ENCODE assay signal across 8 cellular contexts in the genomic region with DNA sequence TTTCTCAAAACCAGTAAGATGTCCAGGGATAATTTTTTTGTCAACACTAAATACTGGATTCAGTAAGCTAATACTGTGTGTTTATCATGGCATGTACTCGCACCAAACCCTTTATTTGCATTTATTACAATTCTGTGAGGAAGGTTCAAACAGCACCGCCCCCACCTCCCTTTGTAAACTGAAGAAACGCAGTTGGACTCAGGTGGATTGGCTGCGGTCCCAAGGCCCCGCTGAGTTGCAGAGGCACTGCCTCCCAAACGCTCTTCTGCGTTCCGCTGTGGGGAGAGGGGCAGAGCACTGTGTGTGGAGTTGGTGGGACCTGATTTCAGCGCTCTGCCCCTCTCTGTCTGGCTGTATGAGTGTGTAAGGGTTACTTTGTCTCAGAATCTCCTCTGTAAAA. TPM values are rescaled to one million over a fixed set of nuclear protein-coding genes. Genes with fewer than 3 reads are reported as not detected.
DNase-seq lines count a peak whose midpoint lies in the region; ATAC-seq and TF ChIP-seq lines count a peak whose summit lies in the region.

No MANE protein-coding gene starts in this region.

- H3K9me3 ChIP-seq in DOHH2 (ENCODE audit: control insufficient read depth, insufficient read depth, low read length) (no peaks in the 10 kb centered on the region), mucosa of rectum (ENCODE audit: control insufficient read depth in 2 of 2, low read length in 2 of 2) (no peaks in the 10 kb centered on the region)

- H3K4me3 ChIP-seq in DOHH2 (ENCODE audit: low read length) (peak overlapping the region; percentile 80), mucosa of rectum (ENCODE audit: low read length in 2 of 2) (peak overlapping the region; percentile 63 to 78)

- H3K27ac ChIP-seq in DOHH2 (ENCODE audit: low read depth, low read length) = peak overlapping the region; percentile 89
- H3K27ac ChIP-seq in mucosa of rectum (ENCODE audit: low read depth in 2 of 2, low read length in 2 of 2) = peak overlapping the region; percentile 34 to 96

- CTCF ChIA-PET in WTC11 (lab: Charles Lee) = interaction anchor here (0.7 to 6.2 kb wide), 30 partner anchors 9 to 337 kb away, joined by 3 to 264 read pairs (median 9); partner anchors contain the start of genes HDDC3, MAN2A2, PRC1 and UNC45A

- H3K9me3 Mint-ChIP-seq in IgD-negative memory B cell (no peaks in the 10 kb centered on the region), WTC11 (no peaks in the 10 kb centered on the region)

- H3K79me2 ChIP-seq in DOHH2 (ENCODE audit: control insufficient read depth, low read length) = peaks cover 31% of the 10 kb centered on the region

- DNase-seq in WTC11 (ENCODE audit: low spot score) (no peak), SW 1271 (lab: John Stamatoyannopoulos, UW) (no peak), epidermal melanocyte (ENCODE audit: insufficient read length, low spot score) (no peak)

- peak overlapping the region; percentile 87 for H3K4me2 ChIP-seq in DOHH2 (ENCODE audit: low read length)

- H3K4me1 Mint-ChIP-seq in IgD-negative memory B cell (peaks cover 9 to 11% (median 9%) of the 10 kb centered on the region in 3 donors), WTC11 (peaks cover 16% of the 10 kb centered on the region)

- H4K20me1 ChIP-seq in DOHH2 (ENCODE audit: control insufficient read depth, insufficient read depth, low read depth, low read length) = no peaks in the 10 kb centered on the region

- 0 out of 2 replicates have a peak, but pooled peaks cover 3% of the 10 kb centered on the region for H3F3A ChIP-seq in DOHH2 (ENCODE audit: control insufficient read depth, insufficient read depth)

- H3K36me3 Mint-ChIP-seq in IgD-negative memory B cell (peaks cover 6% of the 10 kb centered on the region), WTC11 (peaks cover 34% of the 10 kb centered on the region)

- no peaks in the 10 kb centered on the region for H3K27me3 Mint-ChIP-seq in IgD-negative memory B cell
- no peaks in the 10 kb centered on the region for H3K27me3 Mint-ChIP-seq in WTC11 (ENCODE audit: low read depth)

- POLR2A ChIA-PET in WTC11 (lab: Charles Lee) = interaction anchor here (0.8 to 2.1 kb wide), 5 partner anchors 21 to 239 kb away, joined by 3 to 10 read pairs (median 4); partner anchors contain the start of genes BLM, PRC1 and UNC45A

- no peak for ATAC-seq in WTC11
- ATAC-seq in HG02642 (IDR thresholded peaks at IDR 0.05; ENCODE audit: poor library complexity, unreplicated experiment) = no peak
- ATAC-seq in HG03354 (IDR thresholded peaks at IDR 0.05; ENCODE audit: poor library complexity, severe bottlenecking, unreplicated experiment) = no peak

- no peak for TF ChIP-seq CTCF in DOHH2 (IDR thresholded peaks at IDR 0.05; ENCODE audit: low read depth, low read length, poor library complexity, severe bottlenecking)
- TF ChIP-seq CTCF in WTC11 (IDR thresholded peaks at IDR 0.05) = no peak

- H3K36me3 ChIP-seq in DOHH2 (ENCODE audit: control insufficient read depth, low read length) = peaks cover 67% of the 10 kb centered on the region
- peaks cover 17 to 35% of the 10 kb centered on the region in 2 donors for H3K36me3 ChIP-seq in mucosa of rectum (ENCODE audit: control insufficient read depth in 2 of 2, insufficient read depth in 2 of 2, low read length in 2 of 2)

- H3K4me3 Mint-ChIP-seq in IgD-negative memory B cell (peak overlapping the region; percentile 89 to 96 (median 95)), WTC11 (peak overlapping the region; percentile 74)

- H3K27ac Mint-ChIP-seq in IgD-negative memory B cell (peak overlapping the region; percentile 13 to 96 (median 33)), WTC11 (no peak overlapping the region; the same call in 1 of the 2 replicates)

- peaks cover 24% of the 10 kb centered on the region for H3K4me1 ChIP-seq in DOHH2 (ENCODE audit: control insufficient read depth, low read length)
- H3K4me1 ChIP-seq in mucosa of rectum (ENCODE audit: control insufficient read depth in 2 of 2, insufficient read depth in 2 of 2, low read length in 2 of 2) = peaks cover 17 to 22% of the 10 kb centered on the region in 2 donors

- no peaks in the 10 kb centered on the region for H3K9me2 ChIP-seq in DOHH2 (replicated peaks; ENCODE audit: control insufficient read depth, low read length)

- H3K27me3 ChIP-seq in DOHH2 (ENCODE audit: control insufficient read depth, low read length) (no peaks in the 10 kb centered on the region), mucosa of rectum (ENCODE audit: control insufficient read depth in 2 of 2, insufficient read depth in 2 of 2, low read length in 2 of 2) (no peaks in the 10 kb centered on the region)

- peak overlapping the region; percentile 32 to 99 for H3K9ac ChIP-seq in mucosa of rectum (ENCODE audit: low read depth in 1 of 2, low read length in 2 of 2)

TF ChIP-seq in WTC11, 78 proteins besides CTCF, POLR2A, EP300 and RAD21:
- no peak for TF ChIP-seq OVOL2 (CRISPR knock-in tag; IDR thresholded peaks at IDR 0.05; ENCODE audit: borderline replicate concordance)
- no peak for TF ChIP-seq SMAD4 (CRISPR knock-in tag; IDR thresholded peaks at IDR 0.05)

RNA-seq across cellular contexts. Expression of gene RCCD1, which starts 1.2 kb away (rescaled TPM):
- polyA plus RNA-seq in IgD-negative memory B cell = 6.0 TPM
- total RNA-seq in WTC11 (2021) = 26.1 to 31.9 TPM (median 27.8 TPM) in 3 replicates

RNA-seq across cellular contexts. Expression of gene UNC45A, which starts 20.8 kb away (rescaled TPM):
- 65.3 TPM for polyA plus RNA-seq in IgD-negative memory B cell
- total RNA-seq in WTC11 (2021) = 92.1 to 102 TPM (median 101 TPM) in 3 replicates

RNA-seq across cellular contexts. Expression of gene HDDC3, which starts 23.6 kb away (rescaled TPM):
- 29.4 TPM for polyA plus RNA-seq in IgD-negative memory B cell
- total RNA-seq in WTC11 (2021) = 16.4 to 23.6 TPM (median 21.7 TPM) in 3 replicates

RNA-seq across cellular contexts. Expression of gene PRC1, which starts 38.4 kb away (rescaled TPM):
- 3.3 TPM for polyA plus RNA-seq in IgD-negative memory B cell
- total RNA-seq in WTC11 (2021) = 114 to 130 TPM (median 121 TPM) in 3 replicates

RNA-seq across cellular contexts. Expression of gene MAN2A2, which starts 52.8 kb away (rescaled TPM):
- polyA plus RNA-seq in IgD-negative memory B cell = 9.1 TPM
- 27.9 to 31.5 TPM (median 31.0 TPM) in 3 replicates for total RNA-seq in WTC11 (2021)
